ENCODE assay signal across 1 cellular context in the genomic region with DNA sequence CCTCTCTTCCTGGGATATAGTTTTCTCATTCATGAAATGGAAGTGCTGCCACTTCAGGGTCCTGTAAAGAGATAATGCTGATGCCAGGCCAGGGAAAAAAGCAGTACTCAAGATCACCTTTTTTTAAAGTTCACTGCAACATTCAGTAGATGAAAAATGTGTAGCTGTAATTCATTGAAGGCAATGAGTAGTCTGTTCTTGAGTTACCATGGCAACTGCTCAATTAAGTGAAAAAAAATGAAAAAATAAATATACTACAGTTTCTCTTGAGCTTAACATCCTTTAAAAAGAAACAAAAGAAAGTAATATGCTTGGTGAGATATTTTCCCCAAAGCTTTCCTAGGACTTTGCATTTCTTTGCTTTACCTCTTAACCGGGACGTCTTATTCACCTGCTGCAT.
TF ChIP-seq lines count a peak whose summit lies in the region.

No MANE protein-coding gene starts in this region.

TF ChIP-seq in IMR-90, 13 proteins besides CTCF, POLR2A, EP300 and RAD21 (continued from another document):
- TF ChIP-seq RCOR1 (IDR thresholded peaks at IDR 0.05; ENCODE audit: insufficient replicate concordance, low read length) (no peak), RFX5 (IDR thresholded peaks at IDR 0.05; ENCODE audit: low read depth, low read length) (no peak), CHD1 (IDR thresholded peaks at IDR 0.05; ENCODE audit: low read depth, low read length) (no peak)
